18 cellular contexts compared by ENCODE assay signal in the genomic region with DNA sequence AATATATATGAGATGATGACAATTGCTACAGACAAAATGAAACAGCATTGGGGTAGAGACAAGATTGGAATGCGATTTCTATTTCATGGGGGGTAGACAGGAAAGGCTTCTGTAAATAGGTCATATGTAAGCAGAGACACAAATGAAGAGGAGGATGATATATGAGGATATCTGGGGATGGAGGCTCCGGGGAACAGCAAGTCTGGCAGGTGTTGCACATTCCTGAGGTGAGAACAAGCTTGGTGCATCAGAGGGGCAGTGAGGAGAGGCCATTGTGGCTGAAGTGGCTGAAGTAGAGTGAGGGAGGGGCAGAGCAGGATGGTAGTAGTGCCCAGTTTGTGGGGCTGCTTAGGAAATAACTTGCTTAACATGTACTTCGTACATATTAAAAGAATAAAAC.
DNase-seq lines count a peak whose midpoint lies in the region; ATAC-seq lines count a peak whose summit lies in the region.
"Had no signal": no experiment of that assay in that cellular context is flagged by ENCODE, and none has a peak within 500 bp of the region (broad histone marks: within the 10 kb centered on the region; RNA-seq: fewer than 3 reads in every experiment).

No MANE protein-coding gene starts in this region.

- no peak overlapping the region for H3K27ac ChIP-seq in effector memory CD4-positive, alpha-beta T cell (ENCODE audit: insufficient read depth, low read length, poor library complexity, severe bottlenecking)
- H3K27ac ChIP-seq: Peyer's patch had no signal

- no peaks in the 10 kb centered on the region for H3K4me1 ChIP-seq in effector memory CD4-positive, alpha-beta T cell (ENCODE audit: control insufficient read depth, insufficient read depth, low read length, poor library complexity, severe bottlenecking)
- H3K4me1 ChIP-seq: Peyer's patch had no signal

- no peaks in the 10 kb centered on the region for H3K27me3 ChIP-seq in effector memory CD4-positive, alpha-beta T cell (replicated peaks; ENCODE audit: control insufficient read depth, insufficient read depth, low read length, poor library complexity, severe bottlenecking)
- H3K27me3 ChIP-seq: Peyer's patch had no signal

- DNase-seq in NCI-H748 (lab: John Stamatoyannopoulos, UW; ENCODE audit: unreplicated experiment) (peak; percentile 0), NCI-H748 treated with DMSO at 0.1 percent for 48 hours (lab: John Stamatoyannopoulos, UW) (no peak), cerebellar cortex (ENCODE audit: low spot score) (peak; percentile 10), myocyte (ENCODE audit: low read depth) (peak; percentile 33), NCI-H69 (lab: John Stamatoyannopoulos, UW) (no peak), NCI-H82 (lab: John Stamatoyannopoulos, UW) (no peak)
- no peak for DNase-seq in effector memory CD4-positive, alpha-beta T cell
- DNase-seq: 8988T, C1 segment of cervical spinal cord, DMS 273 treated with DMSO at 0.1 percent for 48 hours, H7, KBM-7, NCI-H1048, NCI-H2107, NCI-H345, Peyer's patch, SHP77 treated with DMSO at 0.1 percent for 48 hours had no signal

- H3K9me3 ChIP-seq in effector memory CD4-positive, alpha-beta T cell (ENCODE audit: control insufficient read depth, low read length) = no peaks in the 10 kb centered on the region
- H3K9me3 ChIP-seq: Peyer's patch had no signal

- no peaks in the 10 kb centered on the region for H3K36me3 ChIP-seq in effector memory CD4-positive, alpha-beta T cell (ENCODE audit: control insufficient read depth, insufficient read depth, low read length)
- H3K36me3 ChIP-seq: Peyer's patch had no signal

- no peak overlapping the region for H3K4me3 ChIP-seq in effector memory CD4-positive, alpha-beta T cell (ENCODE audit: insufficient read depth, low read depth, low read length, poor library complexity, severe bottlenecking)
- H3K4me3 ChIP-seq: Peyer's patch had no signal

- ATAC-seq in HG03521 (IDR thresholded peaks at IDR 0.05; ENCODE audit: unreplicated experiment) = no peak

Comparison
In these comparisons a context has a peak if more than half of its experiments do, and no peak if none do; other contexts are left out.
1. DNase-seq: peak in NCI-H748 (single experiment), cerebellar cortex (single experiment) and myocyte (single experiment); none in NCI-H748 treated with DMSO at 0.1 percent for 48 hours (single experiment), NCI-H69 (single experiment), effector memory CD4-positive, alpha-beta T cell (0 of 3) and NCI-H82 (single experiment).